In the genomic region with DNA sequence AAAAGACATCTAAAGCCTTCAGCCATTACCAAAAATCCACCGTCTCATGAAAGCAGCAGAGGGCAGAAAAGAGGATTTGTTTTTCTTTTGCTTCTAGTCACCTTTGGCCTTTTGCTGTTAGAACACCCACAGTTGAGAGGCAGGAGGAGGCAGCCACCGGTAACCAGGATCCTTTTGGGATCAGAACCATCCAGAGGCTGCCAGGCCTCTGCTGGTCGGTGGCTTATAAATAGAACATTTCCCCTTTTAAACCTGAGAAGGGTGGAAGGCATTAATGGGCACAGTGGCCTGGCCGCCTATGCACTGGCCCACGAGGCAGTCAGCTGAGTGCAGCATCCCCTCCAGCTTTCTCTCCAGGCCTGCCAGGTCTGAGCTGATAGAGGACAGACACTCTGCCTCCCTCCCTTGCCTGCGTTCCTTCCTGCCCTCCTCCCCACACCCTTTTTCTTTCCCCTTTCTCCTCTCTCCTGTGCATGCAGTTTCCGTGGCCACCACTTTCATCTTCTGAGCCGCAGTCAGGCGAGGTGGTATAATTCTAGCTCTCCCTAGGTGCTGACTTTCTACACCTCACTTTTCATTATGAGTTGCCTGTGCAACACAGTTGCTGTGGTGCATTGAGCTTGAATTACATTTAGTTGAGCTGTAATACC, we compare ENCODE assay signal across 9 cellular contexts.
DNase-seq lines count a peak whose midpoint lies in the region; ATAC-seq and TF ChIP-seq lines count a peak whose summit lies in the region.
"Had no signal": no experiment of that assay in that cellular context is flagged by ENCODE, and none has a peak within 500 bp of the region (broad histone marks: within the 10 kb centered on the region; RNA-seq: fewer than 3 reads in every experiment).

No MANE protein-coding gene starts in this region.

- no peaks in the 10 kb centered on the region for H3K9me3 ChIP-seq in gastroesophageal sphincter

- H3K36me3 Mint-ChIP-seq in stimulated activated naive CD8-positive, alpha-beta T cell treated with anti-CD3 and anti-CD28 coated beads, Interleukin-15, Interleukin-2, amounts not matched to agents 100 ng/mL and 50 ng/mL, for 24 hours (ENCODE audit: low read depth), result peaks cover 16% of the 10 kb centered on the region

- peaks cover 81% of the 10 kb centered on the region for H3K4me1 Mint-ChIP-seq in stimulated activated naive CD8-positive, alpha-beta T cell treated with anti-CD3 and anti-CD28 coated beads, Interleukin-15, Interleukin-2, amounts not matched to agents 100 ng/mL and 50 ng/mL, for 24 hours (ENCODE audit: low read depth)

- peak overlapping the region in 3 of 4 donors; percentile 31 to 74 (median 70) for H3K27ac ChIP-seq in gastroesophageal sphincter

- no peak overlapping the region for H3K4me3 ChIP-seq in gastroesophageal sphincter

- H3K27me3 Mint-ChIP-seq in stimulated activated naive CD8-positive, alpha-beta T cell treated with anti-CD3 and anti-CD28 coated beads, Interleukin-15, Interleukin-2, amounts not matched to agents 100 ng/mL and 50 ng/mL, for 24 hours, result no peaks in the 10 kb centered on the region
- H3K27me3 Mint-ChIP-seq: activated B cell treated with CpG ODN at 0.5 μM for 24 hours had no signal

- no peak for TF ChIP-seq POLR2A in gastroesophageal sphincter (IDR thresholded peaks at IDR 0.05)

- peaks cover 7 to 50% (median 15%) of the 10 kb centered on the region in 3 donors for H3K4me1 ChIP-seq in gastroesophageal sphincter

- TF ChIP-seq EP300 in gastroesophageal sphincter (IDR thresholded peaks at IDR 0.05), result no peak

- H3K27me3 ChIP-seq in gastroesophageal sphincter, result no peaks in the 10 kb centered on the region

- 6 to 14% methylated on average over 7 to 9 of the region's 9 CpGs for WGBS in gastroesophageal sphincter (ENCODE audit: low coverage in 1 of 2), 2 donors

- no peaks in the 10 kb centered on the region for H3K9me3 Mint-ChIP-seq in stimulated activated naive CD8-positive, alpha-beta T cell treated with anti-CD3 and anti-CD28 coated beads, Interleukin-15, Interleukin-2, amounts not matched to agents 100 ng/mL and 50 ng/mL, for 24 hours
- H3K9me3 Mint-ChIP-seq: activated B cell treated with CpG ODN at 0.5 μM for 24 hours had no signal

- H3K27ac Mint-ChIP-seq in stimulated activated naive CD8-positive, alpha-beta T cell treated with anti-CD3 and anti-CD28 coated beads, Interleukin-15, Interleukin-2, amounts not matched to agents 100 ng/mL and 50 ng/mL, for 24 hours, result peak overlapping the region; percentile 89
- H3K27ac Mint-ChIP-seq: activated B cell treated with CpG ODN at 0.5 μM for 24 hours had no signal

- peak in 2 of 4 experiments; percentile 28 to 40 for TF ChIP-seq CTCF in gastroesophageal sphincter (IDR thresholded peaks at IDR 0.05)

- no peaks in the 10 kb centered on the region for H3K36me3 ChIP-seq in gastroesophageal sphincter

- DNase-seq in NCI-H2171 treated with DMSO at 0.1 percent for 48 hours (lab: John Stamatoyannopoulos, UW) (peak; percentile 40), NCI-H2171 (lab: John Stamatoyannopoulos, UW) (no peak), LHCN-M2 (ENCODE audit: low read depth) (peak; percentile 61), OCI-M1 (lab: John Stamatoyannopoulos, UW) (no peak), islet precursor cell (no peak)
- DNase-seq: activated B cell treated with CpG ODN at 0.5 μM for 24 hours had no signal

- peak; percentile 52 for ATAC-seq in GM21529 (IDR thresholded peaks at IDR 0.05; ENCODE audit: unreplicated experiment)
- ATAC-seq in gastroesophageal sphincter, result peak; percentile 88

- H3K4me3 Mint-ChIP-seq in stimulated activated naive CD8-positive, alpha-beta T cell treated with anti-CD3 and anti-CD28 coated beads, Interleukin-15, Interleukin-2, amounts not matched to agents 100 ng/mL and 50 ng/mL, for 24 hours, result peak overlapping the region; percentile 5
- H3K4me3 Mint-ChIP-seq: activated B cell treated with CpG ODN at 0.5 μM for 24 hours had no signal

Comparison
In these comparisons a context has a peak if more than half of its experiments do, and no peak if none do; other contexts are left out.
1. DNase-seq: peak in NCI-H2171 treated with DMSO at 0.1 percent for 48 hours (single experiment) and LHCN-M2 (single experiment); none in NCI-H2171 (single experiment), OCI-M1 (single experiment) and islet precursor cell (single experiment).